In genomic region chr1:234546890-234547788, GRCh38 we compare ENCODE assay signal across 1 cellular context.
A peak's percentile ranks its signal among the peaks of the same experiment; 100 is the strongest.
TF ChIP-seq lines count a peak whose summit lies in the region.

No MANE protein-coding gene starts in this region.

TF ChIP-seq in K562, 482 proteins besides CTCF, POLR2A, EP300 and RAD21 (continued from another document and continues in another):
- TF ChIP-seq CREB3L1 (IDR thresholded peaks at IDR 0.05; ENCODE audit: borderline replicate concordance, low read depth), result 0 out of 2 replicates have a peak, but pooled peaks have one; percentile 19
- TF ChIP-seq ZNF143 (CRISPR knock-in tag; IDR thresholded peaks at IDR 0.05), result no peak
- peak; percentile 28; the same call in 1 of the 2 replicates for TF ChIP-seq GABPB1 (CRISPR knock-in tag; IDR thresholded peaks at IDR 0.05)
- no peak for TF ChIP-seq GTF2A2 (tag; IDR thresholded peaks at IDR 0.05)
- no peak for TF ChIP-seq ZNF699 (CRISPR knock-in tag; IDR thresholded peaks at IDR 0.05; ENCODE audit: insufficient replicate concordance)
- no peak for TF ChIP-seq FUS (optimal IDR thresholded peaks at IDR 0.05; ENCODE audit: low read depth, low read length)
- TF ChIP-seq MBD2 (IDR thresholded peaks at IDR 0.05; ENCODE audit: borderline replicate concordance, low read depth), result no peak
- no peak for TF ChIP-seq SP2 (IDR thresholded peaks at IDR 0.05; ENCODE audit: extremely low read depth, low read depth, low read length, poor library complexity, severe bottlenecking)
- TF ChIP-seq NR0B1 (IDR thresholded peaks at IDR 0.05; ENCODE audit: partially characterized antibody), result no peak
- TF ChIP-seq ZNF655 (CRISPR knock-in tag; IDR thresholded peaks at IDR 0.05), result no peak
- TF ChIP-seq RNF219 (CRISPR knock-in tag; IDR thresholded peaks at IDR 0.05), result no peak
- TF ChIP-seq CBX1 (IDR thresholded peaks at IDR 0.05; ENCODE audit: low read depth), result no peak
- TF ChIP-seq ZNF347 (CRISPR knock-in tag; IDR thresholded peaks at IDR 0.05; ENCODE audit: low read depth), result 0 out of 2 replicates have a peak, but pooled peaks have one; percentile 18
- TF ChIP-seq ZBTB2 (IDR thresholded peaks at IDR 0.05), result peak; percentile 80
- TF ChIP-seq MTF1 (CRISPR knock-in tag; IDR thresholded peaks at IDR 0.05; ENCODE audit: borderline replicate concordance), result no peak
- no peak for TF ChIP-seq RBM25 (IDR thresholded peaks at IDR 0.05; ENCODE audit: low read depth, low read length, severe bottlenecking)
- 0 out of 2 replicates have a peak, but pooled peaks have one; percentile 37 for TF ChIP-seq ZNF407 (IDR thresholded peaks at IDR 0.05; ENCODE audit: low read depth)
- TF ChIP-seq KDM4B (IDR thresholded peaks at IDR 0.05; ENCODE audit: borderline replicate concordance in 2 of 2, low read depth in 1 of 2), result no peak
- no peak for TF ChIP-seq NFE2L1 (tag; IDR thresholded peaks at IDR 0.05; ENCODE audit: borderline replicate concordance, low read depth)
- TF ChIP-seq ZNF134 (CRISPR knock-in tag; conservative IDR thresholded peaks at IDR 0.05), result peak; percentile 43; the same call in 1 of the 2 replicates
- no peak for TF ChIP-seq MITF (IDR thresholded peaks at IDR 0.05)
- TF ChIP-seq ZNF398 (CRISPR knock-in tag; IDR thresholded peaks at IDR 0.05), result no peak
- TF ChIP-seq ETS2 (tag; IDR thresholded peaks at IDR 0.05; ENCODE audit: borderline replicate concordance, poor library complexity, severe bottlenecking), result no peak
- TF ChIP-seq SETDB1 (IDR thresholded peaks at IDR 0.05; ENCODE audit: low read length), result no peak
- TF ChIP-seq ILK (tag; IDR thresholded peaks at IDR 0.05; ENCODE audit: borderline replicate concordance, low read depth), result no peak
- peak; percentile 73 for TF ChIP-seq CEBPB (tag; IDR thresholded peaks at IDR 0.05)
- TF ChIP-seq CAMTA2 (CRISPR knock-in tag; conservative IDR thresholded peaks at IDR 0.05), result no peak
- peak in 1 of 2 experiments; percentile 64 for TF ChIP-seq AFF1 (IDR thresholded peaks at IDR 0.05; ENCODE audit: low read depth in 1 of 2, partially characterized antibody in 2 of 2)
